ENCODE assay signal across 13 cellular contexts in genomic region chr9:109934499-109935214, GRCh38.
DNase-seq lines count a peak whose midpoint lies in the region; TF ChIP-seq lines count a peak whose summit lies in the region.
"Had no signal": no experiment of that assay in that cellular context is flagged by ENCODE, and none has a peak within 500 bp of the region (broad histone marks: within the 10 kb centered on the region; RNA-seq: fewer than 3 reads in every experiment).

No MANE protein-coding gene starts in this region.

- no peaks in the 10 kb centered on the region for H3K9me3 ChIP-seq in esophagus muscularis mucosa
- H3K9me3 ChIP-seq: thoracic aorta had no signal

- no peak for TF ChIP-seq POLR2A in esophagus muscularis mucosa (IDR thresholded peaks at IDR 0.05; ENCODE audit: low read depth)

- TF ChIP-seq CTCF in astrocyte of the spinal cord (IDR thresholded peaks at IDR 0.05; ENCODE audit: low read depth, low read length) (no peak), esophagus muscularis mucosa (IDR thresholded peaks at IDR 0.05) (no peak)

- in situ Hi-C loops in astrocyte of the spinal cord (cut with HindIII; ENCODE audit: low sequenced_read_pairs): no loop called here

- no peaks in the 10 kb centered on the region for H3K36me3 ChIP-seq in esophagus muscularis mucosa
- H3K36me3 ChIP-seq: thoracic aorta, WERI-Rb-1 had no signal

- H3K27ac ChIP-seq in esophagus muscularis mucosa (replicated peaks in 1 of 4): no peak overlapping the region
- H3K27ac ChIP-seq: WERI-Rb-1 had no signal

- no peak overlapping the region for H3K4me3 Mint-ChIP-seq in activated CD4-positive, alpha-beta T cell treated with anti-CD3 and anti-CD28 coated beads, Interleukin-2, amount 10 ng/mL, durations not matched to agents 7 days and 5 days
- H3K4me3 Mint-ChIP-seq in IgD-negative memory B cell: peak overlapping the region in 2 of 4 donors; percentile 6 to 9

- H3K4me1 ChIP-seq in esophagus muscularis mucosa: no peaks in the 10 kb centered on the region

- H3K27me3 ChIP-seq in esophagus muscularis mucosa: no peaks in the 10 kb centered on the region

- no peaks in the 10 kb centered on the region for H3K36me3 Mint-ChIP-seq in activated CD4-positive, alpha-beta T cell treated with anti-CD3 and anti-CD28 coated beads, Interleukin-2, amount 10 ng/mL, durations not matched to agents 7 days and 5 days (ENCODE audit: low read depth)
- no peaks in the 10 kb centered on the region for H3K36me3 Mint-ChIP-seq in IgD-negative memory B cell

- WGBS in esophagus muscularis mucosa: 87% methylated on average over 9 of the region's 9 CpGs

- TF ChIP-seq EP300 in esophagus muscularis mucosa (IDR thresholded peaks at IDR 0.05): no peak

- CTCF ChIA-PET in activated CD4-positive, alpha-beta T cell treated with anti-CD3 and anti-CD28 coated beads, Interleukin-2, amount 10 ng/mL, durations not matched to agents 7 days and 5 days (lab: Charles Lee): interaction anchor here (1.1 to 2.6 kb wide), 6 partner anchors 11 to 52 kb away, joined by 3 to 13 read pairs (median 4); no protein-coding TSS in a partner anchor

- POLR2A ChIA-PET in activated CD4-positive, alpha-beta T cell treated with anti-CD3 and anti-CD28 coated beads, Interleukin-2, amount 10 ng/mL, durations not matched to agents 7 days and 5 days (lab: Charles Lee): no interaction called here

- peaks cover 37% of the 10 kb centered on the region for H3K4me1 Mint-ChIP-seq in activated CD4-positive, alpha-beta T cell treated with anti-CD3 and anti-CD28 coated beads, Interleukin-2, amount 10 ng/mL, durations not matched to agents 7 days and 5 days
- H3K4me1 Mint-ChIP-seq in IgD-negative memory B cell: peaks cover 11 to 27% (median 20%) of the 10 kb centered on the region in 3 donors

- no peak for DNase-seq in activated CD4-positive, alpha-beta T cell treated with anti-CD3 and anti-CD28 coated beads, Interleukin-2, amount 10 ng/mL, durations not matched to agents 7 days and 5 days
- DNase-seq in activated CD4-positive, alpha-beta T cell treated with anti-CD3 and anti-CD28 coated beads, Interleukin-2, amount 50 U/mL, for 4 hours: no peak
- DNase-seq in astrocyte of the spinal cord (ENCODE audit: low read depth, low spot score) (peak; percentile 47), DMS 273 treated with DMSO at 0.1 percent for 48 hours (lab: John Stamatoyannopoulos, UW) (no peak), NCI-H187 treated with DMSO at 0.1 percent for 48 hours (lab: John Stamatoyannopoulos, UW) (no peak), esophagus muscularis mucosa (ENCODE audit: extremely low spot score) (no peak)
- DNase-seq in stimulated activated CD8-positive, alpha-beta memory T cell treated with anti-CD3 and anti-CD28 coated beads, Interleukin-4, amount 100 ng/mL, for 48 hours: peak; percentile 43
- DNase-seq: anterior cingulate cortex, NCI-H1694, nucleus accumbens, WERI-Rb-1 had no signal

- H3K27ac Mint-ChIP-seq in activated CD4-positive, alpha-beta T cell treated with anti-CD3 and anti-CD28 coated beads, Interleukin-2, amount 10 ng/mL, durations not matched to agents 7 days and 5 days: peak overlapping the region; percentile 17
- peak overlapping the region in 2 of 3 donors; percentile 17 to 26 for H3K27ac Mint-ChIP-seq in IgD-negative memory B cell

- H3K4me3 ChIP-seq in astrocyte of the spinal cord (ENCODE audit: low read depth, low read length) (no peak overlapping the region), esophagus muscularis mucosa (no peak overlapping the region)
- H3K4me3 ChIP-seq: thoracic aorta had no signal

- intact Hi-C loops in esophagus muscularis mucosa (cut with DNase I): no loop called here

- H3K9me3 Mint-ChIP-seq in activated CD4-positive, alpha-beta T cell treated with anti-CD3 and anti-CD28 coated beads, Interleukin-2, amount 10 ng/mL, durations not matched to agents 7 days and 5 days: peaks cover 9% of the 10 kb centered on the region
- H3K9me3 Mint-ChIP-seq in IgD-negative memory B cell: no peaks in the 10 kb centered on the region

- H3K27me3 Mint-ChIP-seq in activated CD4-positive, alpha-beta T cell treated with anti-CD3 and anti-CD28 coated beads, Interleukin-2, amount 10 ng/mL, durations not matched to agents 7 days and 5 days: no peaks in the 10 kb centered on the region
- H3K27me3 Mint-ChIP-seq in IgD-negative memory B cell: no peaks in the 10 kb centered on the region

Comparison
In these comparisons a context has a peak if more than half of its experiments do, and no peak if none do; other contexts are left out.
1. DNase-seq: peak in astrocyte of the spinal cord (single experiment) and stimulated activated CD8-positive, alpha-beta memory T cell treated with anti-CD3 and anti-CD28 coated beads, Interleukin-4, amount 100 ng/mL, for 48 hours (single experiment); none in activated CD4-positive, alpha-beta T cell treated with anti-CD3 and anti-CD28 coated beads, Interleukin-2, amount 10 ng/mL, durations not matched to agents 7 days and 5 days (single experiment), activated CD4-positive, alpha-beta T cell treated with anti-CD3 and anti-CD28 coated beads, Interleukin-2, amount 50 U/mL, for 4 hours (0 of 2), DMS 273 treated with DMSO at 0.1 percent for 48 hours (single experiment), NCI-H187 treated with DMSO at 0.1 percent for 48 hours (single experiment) and esophagus muscularis mucosa (single experiment).